Comparison of ENCODE assay signal across 8 cellular contexts in the genomic region with DNA sequence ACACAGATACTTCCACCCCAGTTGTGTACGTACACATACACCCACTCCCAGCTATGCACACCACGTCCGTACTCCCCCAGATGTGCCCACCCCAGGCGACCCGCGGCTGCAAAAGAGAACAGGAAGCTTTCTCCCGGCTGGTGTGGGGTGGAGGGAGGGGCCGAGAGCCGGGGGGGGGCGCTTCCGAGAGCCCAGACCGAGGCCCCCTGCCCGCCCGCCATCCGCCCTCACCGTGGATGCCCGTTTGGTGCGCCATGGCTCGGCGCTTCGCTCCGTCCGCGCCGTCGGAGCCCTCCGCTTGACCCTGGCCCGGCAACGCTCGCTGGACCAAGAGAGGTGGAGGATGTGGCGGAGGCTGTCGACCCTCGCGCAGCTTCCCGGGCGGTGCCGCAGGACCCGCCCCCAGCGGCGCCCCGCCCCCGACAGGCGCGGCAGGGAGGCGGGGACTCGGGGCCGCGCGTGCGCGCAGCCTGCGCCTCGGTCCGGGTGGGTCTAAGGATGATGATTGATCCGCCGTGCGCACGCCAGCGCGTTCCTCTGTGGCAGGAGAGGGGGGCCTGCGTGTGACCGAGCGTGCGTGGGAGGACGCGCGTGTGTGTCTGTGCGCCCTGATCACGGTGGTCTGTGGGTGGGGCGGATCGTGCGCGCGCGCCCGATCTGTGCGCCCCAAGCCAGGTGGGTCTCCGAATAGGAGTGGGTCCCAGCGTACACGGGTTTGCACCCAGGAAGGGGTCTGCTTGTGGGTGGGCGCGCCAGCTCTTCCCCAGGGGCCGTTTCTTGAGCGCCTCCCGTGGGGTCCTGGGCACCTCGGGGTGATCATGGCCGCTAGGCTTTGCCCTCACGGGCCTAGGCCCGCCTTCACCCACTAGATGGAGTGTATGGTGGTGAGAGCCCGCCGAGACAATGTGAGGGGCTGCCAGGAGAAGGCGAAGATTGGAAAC. TPM values are rescaled to one million over a fixed set of nuclear protein-coding genes. Genes with fewer than 3 reads are reported as not detected.
DNase-seq lines count a peak whose midpoint lies in the region; ATAC-seq and TF ChIP-seq lines count a peak whose summit lies in the region.

A gene (minus strand): TSS at position 398 of the 941 bp plus-strand sequence. CDS start 142 bp downstream, at position 256.

- H3K27ac ChIP-seq in RWPE1 (peak within 1 kb of the TSS; percentile 95), stomach smooth muscle (ENCODE audit: low read length) (peak within 1 kb of the TSS; percentile 88)

- H3K4me1 ChIP-seq in stomach smooth muscle (ENCODE audit: control insufficient read depth, insufficient read depth, low read length) = peaks cover 52% of the 10 kb centered on the region

- DNase-seq in Caki2 (ENCODE audit: low read depth) = peak; percentile 75
- peak; percentile 73 for DNase-seq in HT1080 (ENCODE audit: low read depth)
- DNase-seq in RWPE1 (ENCODE audit: low spot score) = peak; percentile 89
- peak; percentile 95 for DNase-seq in activated effector memory CD4-positive, alpha-beta T cell treated with anti-CD3 and anti-CD28 coated beads, Interleukin-2, amount 50 U/mL, for 16 hours
- peak; percentile 74 for DNase-seq in fibroblast of villous mesenchyme (ENCODE audit: low read depth)
- DNase-seq in neural crest cell (ENCODE audit: low read depth, low spot score) = peak; percentile 76

- peaks cover 2% of the 10 kb centered on the region for H3K9me3 Mint-ChIP-seq in neural crest cell

- in situ Hi-C loops in Caki2 (cut with HindIII; ENCODE audit: low pct_unique_long_range_greater_than_20kb, low sequenced_read_pairs) = no loop called here

- peaks cover 13% of the 10 kb centered on the region for H3K27me3 Mint-ChIP-seq in neural crest cell (ENCODE audit: low read depth)

- no peaks in the 10 kb centered on the region for H3K36me3 Mint-ChIP-seq in neural crest cell (ENCODE audit: low read depth)

- no peaks in the 10 kb centered on the region for H3K9me3 ChIP-seq in stomach smooth muscle (ENCODE audit: control insufficient read depth in 2 of 2, low read length in 2 of 2)

- peaks cover 5 to 11% of the 10 kb centered on the region in 2 donors for H3K36me3 ChIP-seq in stomach smooth muscle (ENCODE audit: control insufficient read depth in 2 of 2, insufficient read depth in 2 of 2, low read length in 2 of 2)

- peak within 1 kb of the TSS; percentile 65 to 80 for H3K9ac ChIP-seq in stomach smooth muscle (ENCODE audit: low read length in 2 of 2)

- CTCF ChIA-PET in RWPE1 (lab: Yijun Ruan, JAX) = no interaction called here

- peaks cover 27% of the 10 kb centered on the region for H3K4me1 Mint-ChIP-seq in neural crest cell

- peak within 1 kb of the TSS; percentile 97 for H3K4me3 Mint-ChIP-seq in neural crest cell

- POLR2A ChIA-PET in RWPE1 (lab: Yijun Ruan, JAX; ENCODE audit: low non-redundant PET) = interaction anchor here (0.6 kb wide), 1 partner anchor 85 kb away, joined by 3 read pairs; no protein-coding TSS in a partner anchor

- peak; percentile 35 for TF ChIP-seq CTCF in RWPE1 (conservative IDR thresholded peaks at IDR 0.05; ENCODE audit: low read depth)
- peak; percentile 51 for TF ChIP-seq CTCF in fibroblast of villous mesenchyme (IDR thresholded peaks at IDR 0.05; ENCODE audit: insufficient read depth, low read depth, low read length)
- TF ChIP-seq CTCF in neural crest cell (conservative IDR thresholded peaks at IDR 0.05) = peak; percentile 53

- peak within 1 kb of the TSS; percentile 80 for H3K4me3 ChIP-seq in fibroblast of villous mesenchyme (ENCODE audit: low read depth, low read length)
- peak within 1 kb of the TSS; percentile 96 to 98 for H3K4me3 ChIP-seq in stomach smooth muscle (ENCODE audit: low read length in 2 of 2)

- no peaks in the 10 kb centered on the region for H3K27me3 ChIP-seq in stomach smooth muscle (ENCODE audit: control insufficient read depth in 1 of 2, insufficient read depth in 2 of 2, low read length in 2 of 2)

- peak; percentile 62 for ATAC-seq in GM19467 (IDR thresholded peaks at IDR 0.05; ENCODE audit: unreplicated experiment)

- H3K27ac Mint-ChIP-seq in neural crest cell (ENCODE audit: unreplicated experiment) = peak within 1 kb of the TSS; percentile 84

RNA-seq across cellular contexts. Expression of the gene that starts here (rescaled TPM):
- total RNA-seq in Caki2 (2014; rRNA removed; shearing (Covaris generic); ENCODE audit: low replicate concordance) = 206 and 242 TPM in 2 replicates
- 180 and 202 TPM in 2 replicates for total RNA-seq in HT1080 (2014; rRNA removed; shearing (Covaris generic))
- 188 and 212 TPM in 2 replicates for polyA plus RNA-seq in HT1080 (2015; cell fraction: cytosol; rRNA removed)
- 166 and 185 TPM in 2 replicates for polyA plus RNA-seq in HT1080 (2015; cell fraction: nucleus; rRNA removed)
- 75.6 and 130 TPM in 2 replicates for total RNA-seq in fibroblast of villous mesenchyme
- 30.7 and 31.7 TPM in 2 replicates for total RNA-seq in neural crest cell

Comparison
In these comparisons a context has a peak if more than half of its experiments do, and no peak if none do; other contexts are left out.
1. Peak in every context shown above with its lines: DNase-seq, ATAC-seq, H3K4me3 ChIP-seq and H3K27ac ChIP-seq.